In the genomic region with DNA sequence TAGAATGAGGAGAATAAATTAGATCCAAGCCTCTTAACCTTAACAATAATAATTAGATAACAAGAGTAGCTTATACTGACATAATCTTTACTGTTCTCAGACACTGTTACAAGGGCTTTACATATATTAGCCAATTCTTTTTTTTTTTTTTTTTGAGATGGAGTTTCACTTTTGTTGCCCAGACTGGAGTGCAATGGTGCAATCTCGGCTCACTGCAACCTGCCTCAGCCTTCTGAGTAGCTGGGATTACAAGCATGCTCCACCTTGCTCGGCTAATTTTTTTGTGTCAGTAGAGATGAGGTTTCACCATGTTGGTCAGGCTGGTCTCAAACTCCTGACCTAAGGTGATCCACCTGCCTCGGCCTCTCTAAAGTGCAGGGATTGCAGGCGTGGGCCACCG, we compare ENCODE assay signal across 1 cellular context. TPM values are rescaled to one million over a fixed set of nuclear protein-coding genes. Genes with fewer than 3 reads are reported as not detected.
"Had no signal": no experiment of that assay in that cellular context is flagged by ENCODE, and none has a peak within 500 bp of the region (broad histone marks: within the 10 kb centered on the region; RNA-seq: fewer than 3 reads in every experiment).

No MANE protein-coding gene starts in this region.

RNA-seq across cellular contexts. Expression of a gene that starts 27.6 kb away (rescaled TPM):
- total RNA-seq: natural killer cell treated with Interleukin-12 subunit alpha and Interleukin-12 subunit beta and Interleukin-15 and Interleukin-18, amount 100 ng/mL, for 72 hours had no signal
